ENCODE assay signal across 9 cellular contexts in genomic region chr1:27522148-27522859, GRCh38. TPM values are rescaled to one million over a fixed set of nuclear protein-coding genes. Genes with fewer than 3 reads are reported as not detected.
A peak's percentile ranks its signal among the peaks of the same experiment; 100 is the strongest.
DNase-seq lines count a peak whose midpoint lies in the region; ATAC-seq and TF ChIP-seq lines count a peak whose summit lies in the region.
"Had no signal": no experiment of that assay in that cellular context is flagged by ENCODE, and none has a peak within 500 bp of the region (broad histone marks: within the 10 kb centered on the region; RNA-seq: fewer than 3 reads in every experiment).

No MANE protein-coding gene starts in this region.

- no peak for ATAC-seq in heart left ventricle
- no peak for ATAC-seq in Right ventricle myocardium inferior
- no peak for ATAC-seq in gastroesophageal sphincter
- ATAC-seq in GM21360 (IDR thresholded peaks at IDR 0.05; ENCODE audit: unreplicated experiment), result no peak
- no peak for ATAC-seq in HG02840 (IDR thresholded peaks at IDR 0.05; ENCODE audit: low FRiP score, unreplicated experiment)
- no peak for ATAC-seq in HG03457 (IDR thresholded peaks at IDR 0.05; ENCODE audit: unreplicated experiment)
- ATAC-seq: left colon had no signal

- DNase-seq in heart left ventricle (no peak), Right ventricle myocardium inferior (ENCODE audit: missing footprints) (no peak)
- peak; percentile 83 to 85 for DNase-seq in activated T-cell treated with anti-CD3 and anti-CD28 coated beads, Interleukin-2, amount 50 U/mL, for 48 hours
- peak; percentile 52 to 57 for DNase-seq in stimulated activated CD4-positive, alpha-beta T cell treated with anti-CD3 and anti-CD28 coated beads, Interleukin-4, amount 100 ng/mL, for 4 hours

- WGBS in heart left ventricle, 4 donors, result 51 to 70% (median 62%) methylated on average over 20 of the region's 20 CpGs
- 30 to 71% methylated on average over 7 to 10 of the region's 20 CpGs for WGBS in gastroesophageal sphincter (ENCODE audit: low coverage in 1 of 2), 2 donors

- H3K4me1 ChIP-seq in heart left ventricle, result peaks cover 18 to 99% (median 84%) of the 10 kb centered on the region in 12 donors
- H3K4me1 ChIP-seq in gastroesophageal sphincter, result peaks cover 5 to 97% (median 71%) of the 10 kb centered on the region in 3 donors

- H3K27ac ChIP-seq in heart left ventricle (peak overlapping the region in 11 of 12 donors; percentile 9 to 96 (median 69)), gastroesophageal sphincter (peak overlapping the region; percentile 2 to 98 (median 97))

- TF ChIP-seq POLR2A in heart left ventricle (IDR thresholded peaks at IDR 0.05) (no peak), gastroesophageal sphincter (IDR thresholded peaks at IDR 0.05) (no peak)

- intact Hi-C loops in heart left ventricle (cut with DNase I) (loop anchor here in 4 of 10 donors (2.0 to 10.0 kb wide), 3 partner anchors 22 to 118 kb away; partner anchors contain the start of gene AHDC1 (in 2 of the 4)), Right ventricle myocardium inferior (cut with DNase I) (no loop called here)

- H3K9me3 ChIP-seq in heart left ventricle (no peaks in the 10 kb centered on the region), gastroesophageal sphincter (no peaks in the 10 kb centered on the region)

- no peak for TF ChIP-seq EP300 in gastroesophageal sphincter (IDR thresholded peaks at IDR 0.05)

- no peaks in the 10 kb centered on the region for H3K36me3 ChIP-seq in heart left ventricle
- no peaks in the 10 kb centered on the region for H3K36me3 ChIP-seq in gastroesophageal sphincter

- H3K27me3 ChIP-seq in heart left ventricle (no peaks in the 10 kb centered on the region), gastroesophageal sphincter (no peaks in the 10 kb centered on the region)

- no peak for TF ChIP-seq CTCF in heart left ventricle (IDR thresholded peaks at IDR 0.05)
- TF ChIP-seq CTCF in gastroesophageal sphincter (IDR thresholded peaks at IDR 0.05), result peak in 1 of 4 experiments; percentile 24

- H3K4me3 ChIP-seq in heart left ventricle, result peak overlapping the region in 3 of 12 donors; percentile 4 to 42 (median 7)
- peak overlapping the region in 1 of 2 donors; percentile 35 for H3K4me3 ChIP-seq in gastroesophageal sphincter

RNA-seq across cellular contexts. Expression of gene WASF2, which starts 32.3 kb away (rescaled TPM):
- total RNA-seq in heart left ventricle, result 100 to 1,000 TPM in 1 of 9 donors, 10 to 100 TPM in 8; 27.5 to 103 (median 47.9) TPM
- 10 to 100 TPM; 14.2 to 52.0 TPM for polyA plus RNA-seq in heart left ventricle
- total RNA-seq in Right ventricle myocardium inferior, result 57.3 TPM
- 100 to 1,000 TPM in 1 of 4 donors, 10 to 100 TPM in 3; 74.7 to 107 (median 79.8) TPM for total RNA-seq in gastroesophageal sphincter

Comparison
In these comparisons a context has a peak if more than half of its experiments do, and no peak if none do; other contexts are left out.
1. DNase-seq: peak in activated T-cell treated with anti-CD3 and anti-CD28 coated beads, Interleukin-2, amount 50 U/mL, for 48 hours (2 of 2) and stimulated activated CD4-positive, alpha-beta T cell treated with anti-CD3 and anti-CD28 coated beads, Interleukin-4, amount 100 ng/mL, for 4 hours (2 of 2); none in heart left ventricle (0 of 5) and Right ventricle myocardium inferior (single experiment).